ENCODE assay signal across 8 cellular contexts in genomic region chr6:151391471-151392428, GRCh38. TPM values are rescaled to one million over a fixed set of nuclear protein-coding genes. Genes with fewer than 3 reads are reported as not detected.
DNase-seq lines count a peak whose midpoint lies in the region; ATAC-seq and TF ChIP-seq lines count a peak whose summit lies in the region.

TSS of gene ZBTB2 (minus strand) at chr6:151391559. CDS start at chr6:151373637, 17,922 bp downstream.

- ATAC-seq in GM21526 (IDR thresholded peaks at IDR 0.05; ENCODE audit: low FRiP score, unreplicated experiment): peak; percentile 14

- no peak for TF ChIP-seq CTCF in Caco-2 (IDR thresholded peaks at IDR 0.05; ENCODE audit: insufficient read depth in 1 of 2, low read depth in 1 of 2, low read length in 1 of 2, severe bottlenecking in 1 of 2, unreplicated experiment in 1 of 2)
- no peak for TF ChIP-seq CTCF in cardiac muscle cell (IDR thresholded peaks at IDR 0.05; ENCODE audit: low read depth, low read length)
- TF ChIP-seq CTCF in ovary (IDR thresholded peaks at IDR 0.05): no peak
- no peak for TF ChIP-seq CTCF in tibial artery (IDR thresholded peaks at IDR 0.05)

- H3K27me3 Mint-ChIP-seq in Caco-2 (ENCODE audit: insufficient read depth, unreplicated experiment): no peaks in the 10 kb centered on the region
- peaks cover 3% of the 10 kb centered on the region for H3K27me3 Mint-ChIP-seq in activated naive CD8-positive, alpha-beta T cell treated with anti-CD3 and anti-CD28 coated beads for 36 hours

- CTCF ChIA-PET in Caco-2 (lab: Charles Lee): no interaction called here

- peak; percentile 71 to 80 for DNase-seq in Caco-2
- DNase-seq in LHCN-M2 (ENCODE audit: low read depth): peak; percentile 68
- peak; percentile 46 to 69 for DNase-seq in SW 1271 (lab: John Stamatoyannopoulos, UW)
- DNase-seq in activated naive CD8-positive, alpha-beta T cell treated with anti-CD3 and anti-CD28 coated beads for 36 hours: peak; percentile 76
- DNase-seq in cardiac muscle cell (ENCODE audit: low read depth in 1 of 2, low spot score in 1 of 2): peak; percentile 75 to 85
- DNase-seq in ovary: peak; percentile 76 to 81 (median 80)
- DNase-seq in tibial artery: peak; percentile 83 to 85

- H3K36me3 Mint-ChIP-seq in Caco-2 (ENCODE audit: insufficient read depth, unreplicated experiment): peaks cover 16% of the 10 kb centered on the region
- peaks cover 34% of the 10 kb centered on the region for H3K36me3 Mint-ChIP-seq in activated naive CD8-positive, alpha-beta T cell treated with anti-CD3 and anti-CD28 coated beads for 36 hours

- peaks cover 18% of the 10 kb centered on the region for H3K4me1 Mint-ChIP-seq in Caco-2 (ENCODE audit: low read depth, unreplicated experiment)
- peaks cover 52% of the 10 kb centered on the region for H3K4me1 Mint-ChIP-seq in activated naive CD8-positive, alpha-beta T cell treated with anti-CD3 and anti-CD28 coated beads for 36 hours

- no peaks in the 10 kb centered on the region for H3K9me3 Mint-ChIP-seq in Caco-2 (ENCODE audit: unreplicated experiment)
- no peaks in the 10 kb centered on the region for H3K9me3 Mint-ChIP-seq in activated naive CD8-positive, alpha-beta T cell treated with anti-CD3 and anti-CD28 coated beads for 36 hours

- peak within 1 kb of the TSS; percentile 88 for H3K27ac Mint-ChIP-seq in Caco-2 (ENCODE audit: unreplicated experiment)
- H3K27ac Mint-ChIP-seq in activated naive CD8-positive, alpha-beta T cell treated with anti-CD3 and anti-CD28 coated beads for 36 hours: peak within 1 kb of the TSS; percentile 96

- H3K36me3 ChIP-seq in Caco-2 (ENCODE audit: control insufficient read depth, insufficient read depth, low read length) (peaks cover 1% of the 10 kb centered on the region; the same call in 1 of the 2 replicates), cardiac muscle cell (no peaks in the 10 kb centered on the region), ovary (no peaks in the 10 kb centered on the region), tibial artery (no peaks in the 10 kb centered on the region)

- BruUV-seq in Caco-2 (replicated peaks; lab: Mats Ljungman, UMichigan): no TSS peak

- peak within 1 kb of the TSS; percentile 88 for H3K4me3 Mint-ChIP-seq in Caco-2 (ENCODE audit: unreplicated experiment)
- H3K4me3 Mint-ChIP-seq in activated naive CD8-positive, alpha-beta T cell treated with anti-CD3 and anti-CD28 coated beads for 36 hours: peak within 1 kb of the TSS; percentile 95

- H3K4me3 ChIP-seq in Caco-2 (ENCODE audit: low read depth, low read length): peak within 1 kb of the TSS; percentile 72
- peak within 1 kb of the TSS; percentile 91 for H3K4me3 ChIP-seq in cardiac muscle cell
- peak within 1 kb of the TSS; percentile 99 for H3K4me3 ChIP-seq in ovary
- H3K4me3 ChIP-seq in tibial artery: peak within 1 kb of the TSS; percentile 100

- TF ChIP-seq EP300 in ovary (IDR thresholded peaks at IDR 0.05): no peak

- intact Hi-C loops in Caco-2 (cut with micrococcal nuclease; ENCODE audit: unreplicated experiment) (loop anchor here (2.0 kb wide), 1 partner anchor 61 kb away; the partner anchor contains the start of gene RMND1), ovary (cut with DNase I) (no loop called here), tibial artery (cut with DNase I; ENCODE audit: low total_unique reads) (no loop called here)

- peak within 1 kb of the TSS; percentile 98 for H3K27ac ChIP-seq in cardiac muscle cell
- peak within 1 kb of the TSS; percentile 99 to 100 for H3K27ac ChIP-seq in ovary
- H3K27ac ChIP-seq in tibial artery: peak within 1 kb of the TSS; percentile 100

- H3K9me3 ChIP-seq in Caco-2 (no peaks in the 10 kb centered on the region), cardiac muscle cell (ENCODE audit: low read depth) (no peaks in the 10 kb centered on the region), ovary (no peaks in the 10 kb centered on the region), tibial artery (no peaks in the 10 kb centered on the region)

- POLR2A ChIA-PET in Caco-2 (lab: Charles Lee): no interaction called here

- H3K4me1 ChIP-seq in Caco-2 (peaks cover 17% of the 10 kb centered on the region), cardiac muscle cell (ENCODE audit: low read depth) (peaks cover 21% of the 10 kb centered on the region), ovary (ENCODE audit: insufficient read depth) (peaks cover 3% of the 10 kb centered on the region), tibial artery (peaks cover 0 to 63% (median 39%) of the 10 kb centered on the region in 4 donors)

- 1% methylated on average over 35 to 57 of the region's 57 CpGs for WGBS in ovary, 3 donors

- H3K27me3 ChIP-seq in Caco-2 (replicated peaks; ENCODE audit: control insufficient read depth, insufficient read depth, low read length) (no peaks in the 10 kb centered on the region), cardiac muscle cell (no peaks in the 10 kb centered on the region), ovary (no peaks in the 10 kb centered on the region), tibial artery (no peaks in the 10 kb centered on the region)

- peak; percentile 43 for TF ChIP-seq POLR2A in ovary (IDR thresholded peaks at IDR 0.05)

RNA-seq across cellular contexts. Expression of gene ZBTB2, which starts in this region (rescaled TPM):
- 23.7 and 23.9 TPM in 2 replicates for total RNA-seq in Caco-2 (2022)
- 12.5 and 14.1 TPM in 2 replicates for total RNA-seq in LHCN-M2 (2014; rRNA removed)
- 6.1 TPM for polyA plus RNA-seq in LHCN-M2 (2012)
- total RNA-seq in activated naive CD8-positive, alpha-beta T cell treated with anti-CD3 and anti-CD28 coated beads for 36 hours: 10 to 100 TPM; 26.8 to 28.2 TPM
- 7.7 and 9.9 TPM in 2 replicates for total RNA-seq in cardiac muscle cell
- polyA plus RNA-seq in cardiac muscle cell: 5.6 and 9.6 TPM in 2 replicates
- 10 to 100 TPM in 6 of 7 donors, 1 to 10 TPM in 1; 8.8 to 31.2 (median 18.3) TPM for total RNA-seq in ovary
- polyA plus RNA-seq in ovary: 10 to 100 TPM; 12.1 to 18.3 TPM

Comparison
In these comparisons a context has a peak if more than half of its experiments do, and no peak if none do; other contexts are left out.
1. Peak in every context shown above with its lines: DNase-seq, ATAC-seq, H3K4me3 ChIP-seq and H3K27ac ChIP-seq.